Comparison of ENCODE assay signal across 8 cellular contexts in genomic region chr7:107201795-107202450, GRCh38. TPM values are rescaled to one million over a fixed set of nuclear protein-coding genes. Genes with fewer than 3 reads are reported as not detected.
DNase-seq lines count a peak whose midpoint lies in the region; ATAC-seq and TF ChIP-seq lines count a peak whose summit lies in the region.

No MANE protein-coding gene starts in this region.

- no peaks in the 10 kb centered on the region for H3K27me3 Mint-ChIP-seq in activated B cell treated with CpG ODN at 0.5 μM for 24 hours

- no peaks in the 10 kb centered on the region for H3K4me1 ChIP-seq in trophoblast cell (ENCODE audit: control insufficient read depth in 1 of 2, insufficient read depth in 2 of 2, low read length in 2 of 2)

- H3K4me3 ChIP-seq in fibroblast of the aortic adventitia (ENCODE audit: low read depth, low read length) = no peak overlapping the region
- no peak overlapping the region for H3K4me3 ChIP-seq in trophoblast cell (ENCODE audit: low read depth, low read length)

- no peak overlapping the region for H3K14ac ChIP-seq in trophoblast cell (ENCODE audit: low read length)

- no peaks in the 10 kb centered on the region for H3K79me2 ChIP-seq in trophoblast cell (ENCODE audit: control insufficient read depth, insufficient read depth, low read length, poor library complexity)

- H3K27ac ChIP-seq in trophoblast cell (ENCODE audit: low read depth, low read length) = no peak overlapping the region

- H4K8ac ChIP-seq in trophoblast cell (ENCODE audit: low read depth, low read length) = no peak overlapping the region

- no peaks in the 10 kb centered on the region for H3K9me3 Mint-ChIP-seq in activated B cell treated with CpG ODN at 0.5 μM for 24 hours

- H3K18ac ChIP-seq in trophoblast cell (ENCODE audit: low read length) = no peak overlapping the region

- H3K27me3 ChIP-seq in trophoblast cell (ENCODE audit: insufficient read depth, low read length) = no peaks in the 10 kb centered on the region

- intact Hi-C loops in activated B cell treated with CpG ODN at 0.5 μM for 24 hours (cut with micrococcal nuclease) = loop anchor here (5.0 to 10.0 kb wide), 2 partner anchors 523 to 675 kb away; no protein-coding TSS in a partner anchor

- POLR2A ChIA-PET in activated B cell treated with CpG ODN at 0.5 μM for 24 hours (lab: Charles Lee) = no interaction called here

- no peak overlapping the region for H3K9ac ChIP-seq in trophoblast cell (ENCODE audit: low read length)

- peaks cover 91% of the 10 kb centered on the region for H3K36me3 Mint-ChIP-seq in activated B cell treated with CpG ODN at 0.5 μM for 24 hours (ENCODE audit: low read depth)

- H2BK5ac ChIP-seq in trophoblast cell (ENCODE audit: low read depth, low read length, poor library complexity) = no peak overlapping the region

- no peaks in the 10 kb centered on the region for H3K4me1 Mint-ChIP-seq in activated B cell treated with CpG ODN at 0.5 μM for 24 hours

- H3K23ac ChIP-seq in trophoblast cell (ENCODE audit: low read length) = no peak overlapping the region

- H2AK5ac ChIP-seq in trophoblast cell (ENCODE audit: low read length) = no peak overlapping the region

- H2BK12ac ChIP-seq in trophoblast cell (ENCODE audit: low read length) = no peak overlapping the region

- no peak overlapping the region for H4K91ac ChIP-seq in trophoblast cell (ENCODE audit: low read depth, low read length)

- TF ChIP-seq CTCF in activated B cell treated with CpG ODN at 0.5 μM for 24 hours (IDR thresholded peaks at IDR 0.05) (no peak), fibroblast of the aortic adventitia (IDR thresholded peaks at IDR 0.05; ENCODE audit: insufficient read depth, low read length) (peak; percentile 48)

- H3K4ac ChIP-seq in trophoblast cell (ENCODE audit: low read depth, low read length) = no peak overlapping the region

- no peak overlapping the region for H4K12ac ChIP-seq in trophoblast cell (ENCODE audit: low read depth, low read length)

- H3K27ac Mint-ChIP-seq in activated B cell treated with CpG ODN at 0.5 μM for 24 hours = peak overlapping the region; percentile 1

- H3K36me3 ChIP-seq in trophoblast cell (ENCODE audit: control insufficient read depth in 1 of 2, insufficient read depth in 2 of 2, low read length in 2 of 2) = peaks cover 6 to 16% of the 10 kb centered on the region in 2 experiments

- H2AFZ ChIP-seq in trophoblast cell (ENCODE audit: insufficient read depth, low read length, poor library complexity) = no peak overlapping the region

- no peaks in the 10 kb centered on the region for H3K9me3 ChIP-seq in trophoblast cell (ENCODE audit: insufficient read depth, low read depth, low read length)

- no peak overlapping the region for H2BK120ac ChIP-seq in trophoblast cell (ENCODE audit: insufficient read depth, low read length, poor library complexity)

- H3K79me1 ChIP-seq in trophoblast cell (ENCODE audit: low read length) = no peaks in the 10 kb centered on the region

- no peak overlapping the region for H3K4me3 Mint-ChIP-seq in activated B cell treated with CpG ODN at 0.5 μM for 24 hours

- CTCF ChIA-PET in activated B cell treated with CpG ODN at 0.5 μM for 24 hours (lab: Charles Lee) = no interaction called here

- no peak overlapping the region for H3K4me2 ChIP-seq in trophoblast cell (ENCODE audit: low read length)

- peak; percentile 20 for DNase-seq in CD1c-positive myeloid dendritic cell (ENCODE audit: extremely low spot score)
- peak; percentile 69 for DNase-seq in NCI-H2029 (lab: John Stamatoyannopoulos, UW)
- no peak for DNase-seq in activated B cell treated with CpG ODN at 0.5 μM for 24 hours
- peak; percentile 20 for DNase-seq in fibroblast of the aortic adventitia (ENCODE audit: low read depth)
- DNase-seq in trophoblast cell = peak; percentile 31 to 70

- ATAC-seq in GM19467 (IDR thresholded peaks at IDR 0.05; ENCODE audit: unreplicated experiment) (peak; percentile 48), activated B cell treated with CpG ODN at 0.5 μM for 24 hours (ENCODE audit: low read depth) (no peak), HG02970 (IDR thresholded peaks at IDR 0.05; ENCODE audit: low FRiP score, unreplicated experiment) (no peak), GM21529 (IDR thresholded peaks at IDR 0.05; ENCODE audit: unreplicated experiment) (no peak)

- WGBS in trophoblast cell (ENCODE audit: extremely low coverage, insufficient coverage, insufficient read length) = no CpG with 5 or more reads among the region's 4 CpGs

RNA-seq across cellular contexts. Expression of gene HBP1, which starts 33.1 kb away (rescaled TPM):
- total RNA-seq in activated B cell treated with CpG ODN at 0.5 μM for 24 hours = 53.6 and 59.9 TPM in 2 replicates
- total RNA-seq in fibroblast of the aortic adventitia (ENCODE audit: low replicate concordance) = 90.9 and 106 TPM in 2 replicates
- 57.3 and 66.9 TPM in 2 replicates for polyA plus RNA-seq in trophoblast cell (2013)
